Comparison of ENCODE assay signal across 23 cellular contexts in the genomic region with DNA sequence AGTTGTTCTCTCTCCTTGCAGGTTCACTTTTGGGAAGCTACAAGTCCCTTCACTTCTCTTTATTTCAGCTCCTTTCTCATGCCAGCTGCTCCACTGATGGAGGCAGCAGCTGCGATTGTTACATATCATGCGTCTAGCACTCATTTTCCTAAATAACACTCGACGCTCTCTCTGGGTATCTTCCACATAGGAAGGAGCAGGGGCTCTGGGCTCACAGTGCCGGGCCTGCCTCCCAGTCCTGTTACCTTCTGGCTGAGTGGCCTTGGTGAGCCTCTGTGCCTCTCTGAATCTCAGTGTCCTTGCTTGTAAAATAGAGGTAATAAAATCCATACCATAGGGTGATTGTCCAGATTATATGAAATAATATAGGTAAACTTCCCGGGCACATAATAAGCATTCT.
A peak's percentile ranks its signal among the peaks of the same experiment; 100 is the strongest.
DNase-seq lines count a peak whose midpoint lies in the region; ATAC-seq, FAIRE-seq and TF ChIP-seq lines count a peak whose summit lies in the region.
"Had no signal": no experiment of that assay in that cellular context is flagged by ENCODE, and none has a peak within 500 bp of the region (broad histone marks: within the 10 kb centered on the region; RNA-seq: fewer than 3 reads in every experiment).

No MANE protein-coding gene starts in this region.

- intact Hi-C loops in activated CD4-positive, alpha-beta T cell treated with anti-CD3 and anti-CD28 coated beads for 36 hours (cut with DNase I, micrococcal nuclease) = loop anchor here in 1 of 2 experiments (2.0 kb wide), 1 partner anchor 56 kb away; no protein-coding TSS in a partner anchor
- intact Hi-C loops in activated CD4-positive, alpha-beta T cell treated with anti-CD3 and anti-CD28 coated beads, Interleukin-2, amount 10 ng/mL, durations not matched to agents 24 days and 14 days (cut with micrococcal nuclease) = no loop called here
- intact Hi-C loops in body of pancreas (cut with DNase I) = loop anchor here (10.0 kb wide), 1 partner anchor 48 kb away; no protein-coding TSS in a partner anchor
- intact Hi-C loops in pancreas (cut with DNase I) = loop anchor here in 1 of 3 donors (10.0 kb wide), 1 partner anchor 48 kb away; no protein-coding TSS in a partner anchor

- TF ChIP-seq POLR2A in body of pancreas (IDR thresholded peaks at IDR 0.05) = no peak

- no peak for ATAC-seq in activated CD4-positive, alpha-beta T cell treated with anti-CD3 and anti-CD28 coated beads for 36 hours
- ATAC-seq in body of pancreas (no peak), pancreas (no peak), GM18909 (IDR thresholded peaks at IDR 0.05; ENCODE audit: poor library complexity, unreplicated experiment) (no peak), GM21529 (IDR thresholded peaks at IDR 0.05; ENCODE audit: unreplicated experiment) (no peak), GM18502 (IDR thresholded peaks at IDR 0.05; ENCODE audit: poor library complexity, unreplicated experiment) (no peak)
- ATAC-seq: stimulated activated naive B cell treated with anti-CD40 and anti-IgM and Interleukin-4, amounts not matched to agents 10 μg/mL and 1 μg/mL and 100 μg/mL, for 72 hours; WTC11 had no signal

- H3K4me3 Mint-ChIP-seq in activated CD4-positive, alpha-beta T cell treated with anti-CD3 and anti-CD28 coated beads for 36 hours = no peak overlapping the region
- H3K4me3 Mint-ChIP-seq in activated CD4-positive, alpha-beta T cell treated with anti-CD3 and anti-CD28 coated beads, Interleukin-2, amount 10 ng/mL, durations not matched to agents 24 days and 14 days = no peak overlapping the region
- H3K4me3 Mint-ChIP-seq: HFFc6; nephron progenitor cell; stimulated activated naive B cell treated with anti-CD40 and anti-IgM and Interleukin-4, amounts not matched to agents 10 μg/mL and 1 μg/mL and 100 μg/mL, for 72 hours; type B pancreatic cell; WTC11 had no signal

- no peak for FAIRE-seq in pancreas (lab: Jason Lieb, UNC)
- FAIRE-seq: bronchial epithelial cell, GM19239 had no signal

- 53 to 59% methylated on average over 6 of the region's 6 CpGs for whole genome bisulfite sequencing in body of pancreas, 2 donors
- WGBS in pancreas, 2 donors = 53 to 61% methylated on average over 6 of the region's 6 CpGs

- H3K4me3 ChIP-seq in body of pancreas = no peak overlapping the region
- H3K4me3 ChIP-seq in pancreas = no peak overlapping the region
- H3K4me3 ChIP-seq: BLaER1 treated with 17β-estradiol and CSF1 and Interleukin-3, amounts not matched to agents 10 nM and 100 nM; esophagus muscularis mucosa; lung; MG63 had no signal

- peaks cover 5% of the 10 kb centered on the region for H3K9me3 Mint-ChIP-seq in activated CD4-positive, alpha-beta T cell treated with anti-CD3 and anti-CD28 coated beads for 36 hours (ENCODE audit: low read depth)
- peaks cover 6% of the 10 kb centered on the region for H3K9me3 Mint-ChIP-seq in activated CD4-positive, alpha-beta T cell treated with anti-CD3 and anti-CD28 coated beads, Interleukin-2, amount 10 ng/mL, durations not matched to agents 24 days and 14 days
- H3K9me3 Mint-ChIP-seq: HFFc6; nephron progenitor cell; stimulated activated naive B cell treated with anti-CD40 and anti-IgM and Interleukin-4, amounts not matched to agents 10 μg/mL and 1 μg/mL and 100 μg/mL, for 72 hours; type B pancreatic cell; WTC11 had no signal

- H3K27me3 Mint-ChIP-seq in activated CD4-positive, alpha-beta T cell treated with anti-CD3 and anti-CD28 coated beads for 36 hours = no peaks in the 10 kb centered on the region
- no peaks in the 10 kb centered on the region for H3K27me3 Mint-ChIP-seq in activated CD4-positive, alpha-beta T cell treated with anti-CD3 and anti-CD28 coated beads, Interleukin-2, amount 10 ng/mL, durations not matched to agents 24 days and 14 days
- H3K27me3 Mint-ChIP-seq: stimulated activated naive B cell treated with anti-CD40 and anti-IgM and Interleukin-4, amounts not matched to agents 10 μg/mL and 1 μg/mL and 100 μg/mL, for 72 hours; type B pancreatic cell had no signal

- TF ChIP-seq CTCF in body of pancreas (IDR thresholded peaks at IDR 0.05) (no peak), pancreas (IDR thresholded peaks at IDR 0.05) (no peak)

- H3K9me3 ChIP-seq in body of pancreas (no peaks in the 10 kb centered on the region), pancreas (no peaks in the 10 kb centered on the region)
- H3K9me3 ChIP-seq: esophagus muscularis mucosa, MG63 had no signal

- POLR2A ChIA-PET in activated CD4-positive, alpha-beta T cell treated with anti-CD3 and anti-CD28 coated beads for 36 hours (lab: Charles Lee) = no interaction called here

- H3K27ac Mint-ChIP-seq in activated CD4-positive, alpha-beta T cell treated with anti-CD3 and anti-CD28 coated beads for 36 hours = peak overlapping the region; percentile 81
- no peak overlapping the region for H3K27ac Mint-ChIP-seq in activated CD4-positive, alpha-beta T cell treated with anti-CD3 and anti-CD28 coated beads, Interleukin-2, amount 10 ng/mL, durations not matched to agents 24 days and 14 days
- H3K27ac Mint-ChIP-seq: HFFc6; nephron progenitor cell; stimulated activated naive B cell treated with anti-CD40 and anti-IgM and Interleukin-4, amounts not matched to agents 10 μg/mL and 1 μg/mL and 100 μg/mL, for 72 hours; type B pancreatic cell; WTC11 had no signal

- CTCF ChIA-PET in activated CD4-positive, alpha-beta T cell treated with anti-CD3 and anti-CD28 coated beads for 36 hours (lab: Charles Lee) = interaction anchor here (0.7 to 2.2 kb wide), 3 partner anchors 9 to 55 kb away, joined by 3 to 7 read pairs (median 6); no protein-coding TSS in a partner anchor

- H3K27ac ChIP-seq in body of pancreas = peak overlapping the region in 3 of 4 donors; percentile 60 to 84 (median 69)
- peak overlapping the region in 3 of 4 donors; percentile 33 to 83 (median 58) for H3K27ac ChIP-seq in pancreas
- H3K27ac ChIP-seq: BLaER1 treated with 17β-estradiol and CSF1 and Interleukin-3, amounts not matched to agents 10 nM and 100 nM; esophagus muscularis mucosa had no signal

- no peak for DNase-seq in activated CD4-positive, alpha-beta T cell treated with anti-CD3 and anti-CD28 coated beads for 36 hours
- DNase-seq in activated CD4-positive, alpha-beta T cell treated with anti-CD3 and anti-CD28 coated beads, Interleukin-2, amount 10 ng/mL, durations not matched to agents 24 days and 14 days = no peak
- DNase-seq in NCI-H526 (lab: John Stamatoyannopoulos, UW) (peak; percentile 37 to 72), body of pancreas (no peak), pancreas (no peak)
- DNase-seq: activated naive CD4-positive, alpha-beta T cell treated with anti-CD3 and anti-CD28 coated beads, Interleukin-2, amount 50 U/mL, for 16 hours; glutamatergic neuron; HFFc6; MG63; NCI-H1694; nephron progenitor cell; Right ventricle myocardium superior; stimulated activated naive B cell treated with anti-CD40 and anti-IgM and Interleukin-4, amounts not matched to agents 10 μg/mL and 1 μg/mL and 100 μg/mL, for 72 hours had no signal

- H3K36me3 Mint-ChIP-seq in activated CD4-positive, alpha-beta T cell treated with anti-CD3 and anti-CD28 coated beads for 36 hours (ENCODE audit: low read depth) = peaks cover 73% of the 10 kb centered on the region
- H3K36me3 Mint-ChIP-seq in activated CD4-positive, alpha-beta T cell treated with anti-CD3 and anti-CD28 coated beads, Interleukin-2, amount 10 ng/mL, durations not matched to agents 24 days and 14 days (ENCODE audit: low read depth) = peaks cover 81% of the 10 kb centered on the region
- H3K36me3 Mint-ChIP-seq: stimulated activated naive B cell treated with anti-CD40 and anti-IgM and Interleukin-4, amounts not matched to agents 10 μg/mL and 1 μg/mL and 100 μg/mL, for 72 hours; WTC11 had no signal

- H3K27me3 ChIP-seq in body of pancreas (no peaks in the 10 kb centered on the region), pancreas (no peaks in the 10 kb centered on the region)
- H3K27me3 ChIP-seq: BLaER1 treated with 17β-estradiol and CSF1 and Interleukin-3, amounts not matched to agents 10 nM and 100 nM; esophagus muscularis mucosa; MG63 had no signal

- no peaks in the 10 kb centered on the region for H3K36me3 ChIP-seq in body of pancreas (replicated peaks in 1 of 2; ENCODE audit: insufficient read depth in 1 of 2, low read depth in 2 of 2)
- H3K36me3 ChIP-seq in pancreas = no peaks in the 10 kb centered on the region
- H3K36me3 ChIP-seq: MG63 had no signal

- H3K4me1 Mint-ChIP-seq in activated CD4-positive, alpha-beta T cell treated with anti-CD3 and anti-CD28 coated beads for 36 hours = peaks cover 92% of the 10 kb centered on the region
- H3K4me1 Mint-ChIP-seq in activated CD4-positive, alpha-beta T cell treated with anti-CD3 and anti-CD28 coated beads, Interleukin-2, amount 10 ng/mL, durations not matched to agents 24 days and 14 days = peaks cover 75% of the 10 kb centered on the region

- H3K4me1 ChIP-seq in body of pancreas (peaks cover 85% of the 10 kb centered on the region), pancreas (peaks cover 58 to 68% (median 59%) of the 10 kb centered on the region in 3 donors)

Comparison
In these comparisons a context has a peak if more than half of its experiments do, and no peak if none do; other contexts are left out.
1. DNase-seq: peak in NCI-H526 (2 of 2); none in activated CD4-positive, alpha-beta T cell treated with anti-CD3 and anti-CD28 coated beads for 36 hours (single experiment), activated CD4-positive, alpha-beta T cell treated with anti-CD3 and anti-CD28 coated beads, Interleukin-2, amount 10 ng/mL, durations not matched to agents 24 days and 14 days (single experiment), body of pancreas (0 of 4) and pancreas (0 of 6).